27 cellular contexts compared by ENCODE assay signal in the genomic region with DNA sequence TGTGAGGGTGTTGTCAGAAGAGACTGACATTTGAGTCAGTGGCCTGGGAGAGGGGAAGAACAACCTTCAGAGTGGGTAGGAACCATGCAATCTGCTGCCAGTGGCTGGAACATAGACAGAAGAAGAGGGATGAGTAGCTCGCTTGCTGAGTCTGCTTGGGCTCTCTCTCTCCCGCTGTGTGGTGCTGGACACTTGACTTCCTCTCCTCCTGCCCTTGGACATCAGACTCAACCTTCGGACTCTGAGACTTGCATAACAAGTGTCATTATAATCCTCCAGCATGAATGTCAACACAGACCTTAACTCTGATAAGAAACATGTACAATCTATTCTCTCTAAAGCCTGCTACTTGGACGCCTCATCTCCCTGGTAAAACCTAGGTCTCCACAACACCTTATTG.
"Had no signal": no experiment of that assay in that cellular context is flagged by ENCODE, and none has a peak within 500 bp of the region (broad histone marks: within the 10 kb centered on the region; RNA-seq: fewer than 3 reads in every experiment).

No MANE protein-coding gene starts in this region.

- DNase-seq: colonic mucosa; effector CD8-positive, alpha-beta T cell; foreskin keratinocyte; heart left ventricle; hippocampal formation; left cardiac atrium; left ventricle myocardium superior; naive thymus-derived CD4-positive, alpha-beta T cell; nucleus accumbens; sigmoid colon; spleen; stimulated activated CD4-positive, alpha-beta T cell treated with anti-CD3 and anti-CD28 coated beads, Interleukin-4, amount 100 ng/mL, for 4 hours; stimulated activated naive CD8-positive, alpha-beta T cell treated with anti-CD3 and anti-CD28 coated beads, Interleukin-15, Interleukin-2, amounts not matched to agents 100 U/mL and 50 U/mL, for 24 hours; substantia nigra; testis; upper lobe of left lung had no signal

- H3K4me3 ChIP-seq: colonic mucosa, esophagus muscularis mucosa, gastroesophageal sphincter, heart left ventricle, lung, mucosa of descending colon, prostate gland, right atrium auricular region, sigmoid colon, spleen, testis, tibial nerve, upper lobe of left lung had no signal

- H3K27me3 ChIP-seq: colonic mucosa, esophagus muscularis mucosa, foreskin keratinocyte, gastroesophageal sphincter, heart left ventricle, right atrium auricular region, sigmoid colon, spleen, testis, tibial nerve, upper lobe of left lung had no signal

- ATAC-seq: foreskin keratinocyte; gastroesophageal sphincter; heart left ventricle; left cardiac atrium; left ventricle myocardium superior; mucosa of descending colon; naive thymus-derived CD4-positive, alpha-beta T cell; stimulated activated memory B cell treated with anti-CD40 and anti-IgM and Interleukin-4, amounts not matched to agents 10 μg/mL and 1 μg/mL and 100 μg/mL, for 72 hours; stimulated activated naive CD8-positive, alpha-beta T cell treated with anti-CD3 and anti-CD28 coated beads, Interleukin-15, Interleukin-2, amounts not matched to agents 100 U/mL and 50 U/mL, for 24 hours had no signal

- H3K9me3 Mint-ChIP-seq: dendritic cell treated with granulocyte-macrophage colony-stimulating factor and Interleukin-4, amounts not matched to agents 40 ng/mL and 50 ng/mL, for 4 days; memory B cell; nephron; stimulated activated memory B cell treated with anti-CD40 and anti-IgM and Interleukin-4, amounts not matched to agents 10 μg/mL and 1 μg/mL and 100 μg/mL, for 72 hours had no signal

- H3K27me3 Mint-ChIP-seq: memory B cell had no signal

- H3K36me3 ChIP-seq: colonic mucosa, esophagus muscularis mucosa, gastroesophageal sphincter, heart left ventricle, prostate gland, right atrium auricular region, sigmoid colon, spleen, tibial nerve, upper lobe of left lung had no signal

- H3K4me3 Mint-ChIP-seq: dendritic cell treated with granulocyte-macrophage colony-stimulating factor and Interleukin-4, amounts not matched to agents 40 ng/mL and 50 ng/mL, for 4 days; memory B cell; naive thymus-derived CD4-positive, alpha-beta T cell; nephron; stimulated activated memory B cell treated with anti-CD40 and anti-IgM and Interleukin-4, amounts not matched to agents 10 μg/mL and 1 μg/mL and 100 μg/mL, for 72 hours had no signal

- H3K9me3 ChIP-seq: colonic mucosa, esophagus muscularis mucosa, gastroesophageal sphincter, heart left ventricle, mucosa of descending colon, prostate gland, right atrium auricular region, sigmoid colon, spleen, testis, tibial nerve, upper lobe of left lung had no signal

- H3K27ac Mint-ChIP-seq: dendritic cell treated with granulocyte-macrophage colony-stimulating factor and Interleukin-4, amounts not matched to agents 40 ng/mL and 50 ng/mL, for 4 days; memory B cell; naive thymus-derived CD4-positive, alpha-beta T cell; nephron; stimulated activated memory B cell treated with anti-CD40 and anti-IgM and Interleukin-4, amounts not matched to agents 10 μg/mL and 1 μg/mL and 100 μg/mL, for 72 hours had no signal

- H3K36me3 Mint-ChIP-seq: memory B cell; stimulated activated memory B cell treated with anti-CD40 and anti-IgM and Interleukin-4, amounts not matched to agents 10 μg/mL and 1 μg/mL and 100 μg/mL, for 72 hours had no signal

- H3K4me1 ChIP-seq: colonic mucosa, foreskin keratinocyte, prostate gland, right atrium auricular region, sigmoid colon, spleen, testis, upper lobe of left lung had no signal

- H3K27ac ChIP-seq: colonic mucosa, esophagus muscularis mucosa, foreskin keratinocyte, gastroesophageal sphincter, heart left ventricle, prostate gland, right atrium auricular region, sigmoid colon, spleen, testis, tibial nerve, upper lobe of left lung had no signal
